In genomic region chr11:19712281-19713220, GRCh38 we compare ENCODE assay signal across 1 cellular context.
TF ChIP-seq lines count a peak whose summit lies in the region.

A gene with protein sequence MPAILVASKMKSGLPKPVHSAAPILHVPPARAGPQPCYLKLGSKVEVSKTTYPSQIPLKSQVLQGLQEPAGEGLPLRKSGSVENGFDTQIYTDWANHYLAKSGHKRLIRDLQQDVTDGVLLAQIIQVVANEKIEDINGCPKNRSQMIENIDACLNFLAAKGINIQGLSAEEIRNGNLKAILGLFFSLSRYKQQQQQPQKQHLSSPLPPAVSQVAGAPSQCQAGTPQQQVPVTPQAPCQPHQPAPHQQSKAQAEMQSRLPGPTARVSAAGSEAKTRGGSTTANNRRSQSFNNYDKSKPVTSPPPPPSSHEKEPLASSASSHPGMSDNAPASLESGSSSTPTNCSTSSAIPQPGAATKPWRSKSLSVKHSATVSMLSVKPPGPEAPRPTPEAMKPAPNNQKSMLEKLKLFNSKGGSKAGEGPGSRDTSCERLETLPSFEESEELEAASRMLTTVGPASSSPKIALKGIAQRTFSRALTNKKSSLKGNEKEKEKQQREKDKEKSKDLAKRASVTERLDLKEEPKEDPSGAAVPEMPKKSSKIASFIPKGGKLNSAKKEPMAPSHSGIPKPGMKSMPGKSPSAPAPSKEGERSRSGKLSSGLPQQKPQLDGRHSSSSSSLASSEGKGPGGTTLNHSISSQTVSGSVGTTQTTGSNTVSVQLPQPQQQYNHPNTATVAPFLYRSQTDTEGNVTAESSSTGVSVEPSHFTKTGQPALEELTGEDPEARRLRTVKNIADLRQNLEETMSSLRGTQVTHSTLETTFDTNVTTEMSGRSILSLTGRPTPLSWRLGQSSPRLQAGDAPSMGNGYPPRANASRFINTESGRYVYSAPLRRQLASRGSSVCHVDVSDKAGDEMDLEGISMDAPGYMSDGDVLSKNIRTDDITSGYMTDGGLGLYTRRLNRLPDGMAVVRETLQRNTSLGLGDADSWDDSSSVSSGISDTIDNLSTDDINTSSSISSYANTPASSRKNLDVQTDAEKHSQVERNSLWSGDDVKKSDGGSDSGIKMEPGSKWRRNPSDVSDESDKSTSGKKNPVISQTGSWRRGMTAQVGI (N-terminal part only) (plus strand): TSS chr11:19712837. CDS start chr11:19713696, 859 bp downstream.

TF ChIP-seq in WTC11, 78 proteins besides CTCF, POLR2A, EP300 and RAD21 (continued from another document and continues in another):
- TF ChIP-seq MAX (CRISPR knock-in tag; IDR thresholded peaks at IDR 0.05) (peak; percentile 88), SMAD4 (CRISPR knock-in tag; IDR thresholded peaks at IDR 0.05) (peak; percentile 66; the same call in 1 of the 2 replicates), GABPB1 (CRISPR knock-in tag; IDR thresholded peaks at IDR 0.05) (no peak), MXD4 (CRISPR knock-in tag; IDR thresholded peaks at IDR 0.05; ENCODE audit: borderline replicate concordance) (no peak), NFE2L1 (CRISPR knock-in tag; IDR thresholded peaks at IDR 0.05) (0 out of 2 replicates have a peak, but pooled peaks have one; percentile 66), ZNF396 (CRISPR knock-in tag; IDR thresholded peaks at IDR 0.05; ENCODE audit: borderline replicate concordance) (no peak), RORB (CRISPR knock-in tag; IDR thresholded peaks at IDR 0.05) (no peak), ZBTB21 (CRISPR knock-in tag; IDR thresholded peaks at IDR 0.05; ENCODE audit: borderline replicate concordance) (no peak), ZSCAN18 (CRISPR knock-in tag; IDR thresholded peaks at IDR 0.05) (no peak), FOXP4 (CRISPR knock-in tag; IDR thresholded peaks at IDR 0.05) (peak; percentile 46; the same call in 1 of the 2 replicates), JAZF1 (CRISPR knock-in tag; IDR thresholded peaks at IDR 0.05) (no peak), SP1 (CRISPR knock-in tag; conservative IDR thresholded peaks at IDR 0.05) (peak; percentile 77), EMX1 (CRISPR knock-in tag; IDR thresholded peaks at IDR 0.05) (no peak), TCF7 (CRISPR knock-in tag; IDR thresholded peaks at IDR 0.05; ENCODE audit: low read depth) (no peak), ZNF219 (CRISPR knock-in tag; IDR thresholded peaks at IDR 0.05; ENCODE audit: borderline replicate concordance) (no peak), OVOL2 (CRISPR knock-in tag; IDR thresholded peaks at IDR 0.05; ENCODE audit: borderline replicate concordance) (no peak), ZBTB43 (CRISPR knock-in tag; IDR thresholded peaks at IDR 0.05) (peak; percentile 68; the same call in 1 of the 2 replicates), NR2C2 (CRISPR knock-in tag; IDR thresholded peaks at IDR 0.05) (peak; percentile 36; the same call in 1 of the 2 replicates), TEAD1 (CRISPR knock-in tag; IDR thresholded peaks at IDR 0.05) (0 out of 2 replicates have a peak, but pooled peaks have one; percentile 46), E2F5 (CRISPR knock-in tag; IDR thresholded peaks at IDR 0.05) (peak; percentile 81), ELF4 (CRISPR knock-in tag; IDR thresholded peaks at IDR 0.05; ENCODE audit: low read depth) (0 out of 2 replicates have a peak, but pooled peaks have one; percentile 68), NFYB (CRISPR knock-in tag; conservative IDR thresholded peaks at IDR 0.05; ENCODE audit: low read depth) (peak; percentile 89), JUN (CRISPR knock-in tag; IDR thresholded peaks at IDR 0.05) (no peak), GRHL2 (CRISPR knock-in tag; IDR thresholded peaks at IDR 0.05; ENCODE audit: insufficient replicate concordance, severe bottlenecking) (no peak), ZNF263 (CRISPR knock-in tag; IDR thresholded peaks at IDR 0.05; ENCODE audit: low read depth) (peak; percentile 57; the same call in 1 of the 2 replicates)
- TF ChIP-seq, protein P1, sequence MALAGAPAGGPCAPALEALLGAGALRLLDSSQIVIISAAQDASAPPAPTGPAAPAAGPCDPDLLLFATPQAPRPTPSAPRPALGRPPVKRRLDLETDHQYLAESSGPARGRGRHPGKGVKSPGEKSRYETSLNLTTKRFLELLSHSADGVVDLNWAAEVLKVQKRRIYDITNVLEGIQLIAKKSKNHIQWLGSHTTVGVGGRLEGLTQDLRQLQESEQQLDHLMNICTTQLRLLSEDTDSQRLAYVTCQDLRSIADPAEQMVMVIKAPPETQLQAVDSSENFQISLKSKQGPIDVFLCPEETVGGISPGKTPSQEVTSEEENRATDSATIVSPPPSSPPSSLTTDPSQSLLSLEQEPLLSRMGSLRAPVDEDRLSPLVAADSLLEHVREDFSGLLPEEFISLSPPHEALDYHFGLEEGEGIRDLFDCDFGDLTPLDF (CRISPR knock-in tag; IDR thresholded peaks at IDR 0.05) = peak; percentile 63; the same call in 1 of the 2 replicates
- TF ChIP-seq, protein P2, sequence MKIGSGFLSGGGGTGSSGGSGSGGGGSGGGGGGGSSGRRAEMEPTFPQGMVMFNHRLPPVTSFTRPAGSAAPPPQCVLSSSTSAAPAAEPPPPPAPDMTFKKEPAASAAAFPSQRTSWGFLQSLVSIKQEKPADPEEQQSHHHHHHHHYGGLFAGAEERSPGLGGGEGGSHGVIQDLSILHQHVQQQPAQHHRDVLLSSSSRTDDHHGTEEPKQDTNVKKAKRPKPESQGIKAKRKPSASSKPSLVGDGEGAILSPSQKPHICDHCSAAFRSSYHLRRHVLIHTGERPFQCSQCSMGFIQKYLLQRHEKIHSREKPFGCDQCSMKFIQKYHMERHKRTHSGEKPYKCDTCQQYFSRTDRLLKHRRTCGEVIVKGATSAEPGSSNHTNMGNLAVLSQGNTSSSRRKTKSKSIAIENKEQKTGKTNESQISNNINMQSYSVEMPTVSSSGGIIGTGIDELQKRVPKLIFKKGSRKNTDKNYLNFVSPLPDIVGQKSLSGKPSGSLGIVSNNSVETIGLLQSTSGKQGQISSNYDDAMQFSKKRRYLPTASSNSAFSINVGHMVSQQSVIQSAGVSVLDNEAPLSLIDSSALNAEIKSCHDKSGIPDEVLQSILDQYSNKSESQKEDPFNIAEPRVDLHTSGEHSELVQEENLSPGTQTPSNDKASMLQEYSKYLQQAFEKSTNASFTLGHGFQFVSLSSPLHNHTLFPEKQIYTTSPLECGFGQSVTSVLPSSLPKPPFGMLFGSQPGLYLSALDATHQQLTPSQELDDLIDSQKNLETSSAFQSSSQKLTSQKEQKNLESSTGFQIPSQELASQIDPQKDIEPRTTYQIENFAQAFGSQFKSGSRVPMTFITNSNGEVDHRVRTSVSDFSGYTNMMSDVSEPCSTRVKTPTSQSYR (CRISPR knock-in tag; IDR thresholded peaks at IDR 0.05) = 0 out of 2 replicates have a peak, but pooled peaks have one; percentile 41
- TF ChIP-seq, protein P3, sequence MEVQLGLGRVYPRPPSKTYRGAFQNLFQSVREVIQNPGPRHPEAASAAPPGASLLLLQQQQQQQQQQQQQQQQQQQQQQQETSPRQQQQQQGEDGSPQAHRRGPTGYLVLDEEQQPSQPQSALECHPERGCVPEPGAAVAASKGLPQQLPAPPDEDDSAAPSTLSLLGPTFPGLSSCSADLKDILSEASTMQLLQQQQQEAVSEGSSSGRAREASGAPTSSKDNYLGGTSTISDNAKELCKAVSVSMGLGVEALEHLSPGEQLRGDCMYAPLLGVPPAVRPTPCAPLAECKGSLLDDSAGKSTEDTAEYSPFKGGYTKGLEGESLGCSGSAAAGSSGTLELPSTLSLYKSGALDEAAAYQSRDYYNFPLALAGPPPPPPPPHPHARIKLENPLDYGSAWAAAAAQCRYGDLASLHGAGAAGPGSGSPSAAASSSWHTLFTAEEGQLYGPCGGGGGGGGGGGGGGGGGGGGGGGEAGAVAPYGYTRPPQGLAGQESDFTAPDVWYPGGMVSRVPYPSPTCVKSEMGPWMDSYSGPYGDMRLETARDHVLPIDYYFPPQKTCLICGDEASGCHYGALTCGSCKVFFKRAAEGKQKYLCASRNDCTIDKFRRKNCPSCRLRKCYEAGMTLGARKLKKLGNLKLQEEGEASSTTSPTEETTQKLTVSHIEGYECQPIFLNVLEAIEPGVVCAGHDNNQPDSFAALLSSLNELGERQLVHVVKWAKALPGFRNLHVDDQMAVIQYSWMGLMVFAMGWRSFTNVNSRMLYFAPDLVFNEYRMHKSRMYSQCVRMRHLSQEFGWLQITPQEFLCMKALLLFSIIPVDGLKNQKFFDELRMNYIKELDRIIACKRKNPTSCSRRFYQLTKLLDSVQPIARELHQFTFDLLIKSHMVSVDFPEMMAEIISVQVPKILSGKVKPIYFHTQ (CRISPR knock-in tag; IDR thresholded peaks at IDR 0.05) = no peak
- TF ChIP-seq, protein P4, sequence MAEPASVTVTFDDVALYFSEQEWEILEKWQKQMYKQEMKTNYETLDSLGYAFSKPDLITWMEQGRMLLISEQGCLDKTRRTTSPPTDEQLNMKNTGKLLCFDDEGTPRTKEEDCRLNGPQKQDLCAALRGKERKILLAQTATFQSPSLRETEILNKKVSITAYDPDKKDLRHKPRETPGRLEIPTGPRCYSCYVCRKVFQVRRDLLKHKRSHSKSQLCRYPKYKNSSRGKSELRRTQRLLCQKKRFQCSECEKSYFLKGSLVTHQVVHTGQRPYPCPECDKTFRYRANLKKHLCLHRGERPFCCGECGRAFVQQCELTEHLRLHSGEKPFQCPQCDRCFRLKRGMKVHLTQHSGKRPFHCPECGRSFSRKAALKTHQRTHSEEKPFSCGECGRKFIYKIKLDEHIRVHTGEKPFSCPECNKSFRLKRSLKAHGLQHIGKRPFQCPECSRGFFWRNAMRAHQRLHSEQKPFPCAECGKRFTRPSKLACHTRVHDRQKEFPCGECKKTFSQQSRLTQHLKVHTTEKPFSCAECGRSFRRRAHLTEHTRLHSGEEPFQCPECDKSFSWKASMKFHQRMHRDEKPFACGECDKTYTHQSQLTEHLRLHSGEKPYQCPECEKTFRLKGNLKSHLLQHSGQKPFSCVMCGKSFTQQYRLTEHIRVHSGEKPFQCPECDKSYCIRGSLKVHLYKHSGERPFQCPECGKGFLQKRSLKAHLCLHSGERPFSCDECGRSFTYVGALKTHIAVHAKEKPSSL (CRISPR knock-in tag; conservative IDR thresholded peaks at IDR 0.05) = no peak
- TF ChIP-seq, protein P5, sequence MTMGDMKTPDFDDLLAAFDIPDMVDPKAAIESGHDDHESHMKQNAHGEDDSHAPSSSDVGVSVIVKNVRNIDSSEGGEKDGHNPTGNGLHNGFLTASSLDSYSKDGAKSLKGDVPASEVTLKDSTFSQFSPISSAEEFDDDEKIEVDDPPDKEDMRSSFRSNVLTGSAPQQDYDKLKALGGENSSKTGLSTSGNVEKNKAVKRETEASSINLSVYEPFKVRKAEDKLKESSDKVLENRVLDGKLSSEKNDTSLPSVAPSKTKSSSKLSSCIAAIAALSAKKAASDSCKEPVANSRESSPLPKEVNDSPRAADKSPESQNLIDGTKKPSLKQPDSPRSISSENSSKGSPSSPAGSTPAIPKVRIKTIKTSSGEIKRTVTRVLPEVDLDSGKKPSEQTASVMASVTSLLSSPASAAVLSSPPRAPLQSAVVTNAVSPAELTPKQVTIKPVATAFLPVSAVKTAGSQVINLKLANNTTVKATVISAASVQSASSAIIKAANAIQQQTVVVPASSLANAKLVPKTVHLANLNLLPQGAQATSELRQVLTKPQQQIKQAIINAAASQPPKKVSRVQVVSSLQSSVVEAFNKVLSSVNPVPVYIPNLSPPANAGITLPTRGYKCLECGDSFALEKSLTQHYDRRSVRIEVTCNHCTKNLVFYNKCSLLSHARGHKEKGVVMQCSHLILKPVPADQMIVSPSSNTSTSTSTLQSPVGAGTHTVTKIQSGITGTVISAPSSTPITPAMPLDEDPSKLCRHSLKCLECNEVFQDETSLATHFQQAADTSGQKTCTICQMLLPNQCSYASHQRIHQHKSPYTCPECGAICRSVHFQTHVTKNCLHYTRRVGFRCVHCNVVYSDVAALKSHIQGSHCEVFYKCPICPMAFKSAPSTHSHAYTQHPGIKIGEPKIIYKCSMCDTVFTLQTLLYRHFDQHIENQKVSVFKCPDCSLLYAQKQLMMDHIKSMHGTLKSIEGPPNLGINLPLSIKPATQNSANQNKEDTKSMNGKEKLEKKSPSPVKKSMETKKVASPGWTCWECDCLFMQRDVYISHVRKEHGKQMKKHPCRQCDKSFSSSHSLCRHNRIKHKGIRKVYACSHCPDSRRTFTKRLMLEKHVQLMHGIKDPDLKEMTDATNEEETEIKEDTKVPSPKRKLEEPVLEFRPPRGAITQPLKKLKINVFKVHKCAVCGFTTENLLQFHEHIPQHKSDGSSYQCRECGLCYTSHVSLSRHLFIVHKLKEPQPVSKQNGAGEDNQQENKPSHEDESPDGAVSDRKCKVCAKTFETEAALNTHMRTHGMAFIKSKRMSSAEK (CRISPR knock-in tag; IDR thresholded peaks at IDR 0.05; ENCODE audit: borderline replicate concordance) = no peak
